ENCODE assay signal across 8 cellular contexts in genomic region chr6:137234505-137234863, GRCh38. TPM values are rescaled to one million over a fixed set of nuclear protein-coding genes. Genes with fewer than 3 reads are reported as not detected.
A peak's percentile ranks its signal among the peaks of the same experiment; 100 is the strongest.
DNase-seq lines count a peak whose midpoint lies in the region; ATAC-seq, FAIRE-seq and TF ChIP-seq lines count a peak whose summit lies in the region.

No MANE protein-coding gene starts in this region.

- H3K4me2 ChIP-seq in GM12878 (ENCODE audit: control insufficient read depth, insufficient read depth): peak overlapping the region; percentile 86
- H3K4me2 ChIP-seq in smooth muscle cell: peak overlapping the region; percentile 44

- WGBS in heart left ventricle, 4 donors: 47 to 67% (median 56%) methylated on average over 4 of the region's 4 CpGs
- 2% methylated on average over 4 of the region's 4 CpGs for WGBS in GM12878 (ENCODE audit: insufficient coverage, insufficient replicate concordance, low lambda C conversion rate, missing lambda C conversion rate)
- WGBS in smooth muscle cell (ENCODE audit: low lambda C conversion rate): 71% methylated on average over 4 of the region's 4 CpGs

- RAD21 ChIA-PET in GM12878 (lab: Charles Lee; ENCODE audit: unreplicated experiment): interaction anchor here (1.0 to 7.3 kb wide), 14 partner anchors 11 to 138 kb away, joined by 3 to 80 read pairs (median 10); no protein-coding TSS in a partner anchor

- in situ Hi-C loops in GM12878 (cut with MboI): no loop called here

- intact Hi-C loops in heart left ventricle (cut with DNase I) (loop anchor here in 1 of 10 donors (2.0 kb wide), 1 partner anchor 16 kb away; the partner anchor contains the start of gene IFNGR1), left ventricle myocardium superior (cut with micrococcal nuclease) (no loop called here), GM12878 (cut with micrococcal nuclease; ENCODE audit: unreplicated experiment) (no loop called here)

- peak in 1 of 2 experiments; percentile 60; a peak in 1 of 4 replicates for TF ChIP-seq EP300 in GM12878 (IDR thresholded peaks at IDR 0.05; ENCODE audit: borderline replicate concordance in 1 of 2, control insufficient read depth in 1 of 2, low read depth in 2 of 2, low read length in 2 of 2)

- DNase-seq in heart left ventricle (no peak), left ventricle myocardium superior (no peak), GM12878 (ENCODE audit: low read depth, low spot score) (no peak), smooth muscle cell (lab: John Stamatoyannopoulos, UW; ENCODE audit: unreplicated experiment) (no peak), anterior cingulate cortex (lab: John Stamatoyannopoulos, UW) (no peak)
- peak; percentile 61 for DNase-seq in Jurkat, Clone E6-1 (ENCODE audit: low read depth, low spot score)
- no peak for DNase-seq in activated CD8-positive, alpha-beta memory T cell treated with anti-CD3 and anti-CD28 coated beads for 24 hours

- no peak for TF ChIP-seq RAD21 in GM12878 (IDR thresholded peaks at IDR 0.05; ENCODE audit: insufficient read depth, low read depth, low read length)

- H3K4me3 ChIP-seq in heart left ventricle: no peak overlapping the region
- H3K4me3 ChIP-seq in Jurkat, Clone E6-1 (ENCODE audit: low read length): no peak overlapping the region
- H3K4me3 ChIP-seq in GM12878: no peak overlapping the region
- H3K4me3 ChIP-seq in smooth muscle cell: no peak overlapping the region

- TF ChIP-seq POLR2A in heart left ventricle (IDR thresholded peaks at IDR 0.05) (no peak), GM12878 (IDR thresholded peaks at IDR 0.05; ENCODE audit: low read depth, low read length) (no peak)

- H3K4me1 ChIP-seq in heart left ventricle (peaks cover 8 to 99% (median 32%) of the 10 kb centered on the region in 12 donors), GM12878 (ENCODE audit: control insufficient read depth, insufficient read depth, low read length) (peaks cover 49% of the 10 kb centered on the region), smooth muscle cell (ENCODE audit: low read depth) (no peaks in the 10 kb centered on the region)

- CTCF ChIA-PET in GM12878 (lab: Yijun Ruan, JAX): interaction anchor here (0.9 to 3.3 kb wide), 5 partner anchors 10 to 80 kb away, joined by 3 to 9 read pairs (median 4); no protein-coding TSS in a partner anchor

- H3F3A ChIP-seq in smooth muscle cell (ENCODE audit: low read depth): peaks cover 3% of the 10 kb centered on the region

- H4K20me1 ChIP-seq in GM12878 (ENCODE audit: control insufficient read depth, insufficient read depth) (no peaks in the 10 kb centered on the region), smooth muscle cell (ENCODE audit: low read depth) (no peaks in the 10 kb centered on the region)

- POLR2A ChIA-PET in GM12878 (lab: Charles Lee): interaction anchor here (1.0 to 5.5 kb wide), 6 partner anchors 12 to 68 kb away, joined by 3 to 37 read pairs (median 18); no protein-coding TSS in a partner anchor

- H3K9me3 ChIP-seq in heart left ventricle (peaks cover 0 to 10% (median 0%) of the 10 kb centered on the region in 12 donors), GM12878 (replicated peaks; ENCODE audit: control insufficient read depth, insufficient read depth, low read length) (peaks cover 4% of the 10 kb centered on the region; the same call in 2 of the 3 replicates), smooth muscle cell (replicated peaks; ENCODE audit: low read depth) (no peaks in the 10 kb centered on the region)

- no peaks in the 10 kb centered on the region for H3K27me3 ChIP-seq in heart left ventricle
- H3K27me3 ChIP-seq in GM12878 (replicated peaks in 1 of 2; ENCODE audit: control insufficient read depth in 2 of 2, insufficient read depth in 2 of 2, low read length in 1 of 2): no peaks in the 10 kb centered on the region
- H3K27me3 ChIP-seq in smooth muscle cell (ENCODE audit: low read depth): no peaks in the 10 kb centered on the region

- H3K79me2 ChIP-seq in GM12878 (ENCODE audit: control insufficient read depth, insufficient read depth, low read length): no peaks in the 10 kb centered on the region
- no peaks in the 10 kb centered on the region for H3K79me2 ChIP-seq in smooth muscle cell (ENCODE audit: low read depth)

- H2AFZ ChIP-seq in GM12878 (ENCODE audit: control insufficient read depth, low read depth, low read length) (no peak overlapping the region), smooth muscle cell (ENCODE audit: low read depth) (no peak overlapping the region)

- H3K27ac ChIP-seq in heart left ventricle (peak overlapping the region; percentile 35 to 94 (median 73)), GM12878 (ENCODE audit: control insufficient read depth, insufficient read depth) (peak overlapping the region; percentile 76; the same call in 1 of the 2 replicates), smooth muscle cell (ENCODE audit: low read depth) (peak overlapping the region; percentile 59)

- H3K36me3 ChIP-seq in heart left ventricle (no peaks in the 10 kb centered on the region), GM12878 (ENCODE audit: control insufficient read depth in 2 of 2, insufficient read depth in 2 of 2, low read length in 1 of 2) (no peaks in the 10 kb centered on the region), smooth muscle cell (ENCODE audit: low read depth) (no peaks in the 10 kb centered on the region)

- H3K9ac ChIP-seq in GM12878 (ENCODE audit: control insufficient read depth, insufficient read depth, low read length) (no peak overlapping the region), smooth muscle cell (ENCODE audit: low read depth) (no peak overlapping the region)

- no peak for TF ChIP-seq CTCF in heart left ventricle (IDR thresholded peaks at IDR 0.05)
- no peak for TF ChIP-seq CTCF in GM12878 (IDR thresholded peaks at IDR 0.05 in 2 of 3, conservative IDR thresholded peaks at IDR 0.05 in 1 of 3; ENCODE audit: control insufficient read depth in 2 of 3, extremely low read depth in 1 of 3, insufficient read depth in 1 of 3, low read depth in 3 of 3, low read length in 3 of 3)
- TF ChIP-seq CTCF in smooth muscle cell (IDR thresholded peaks at IDR 0.05; ENCODE audit: borderline replicate concordance, insufficient read depth, poor library complexity, severe bottlenecking): no peak

- SMC1A ChIA-PET in GM12878 (lab: Charles Lee; ENCODE audit: uncharacterized antibody, unreplicated experiment): interaction anchor here (0.6 to 7.8 kb wide), 19 partner anchors 9 to 151 kb away, joined by 3 to 77 read pairs (median 5); partner anchors contain the start of gene IFNGR1

- BruUV-seq in GM12878 (replicated peaks; lab: Mats Ljungman, UMichigan): no TSS peak

- peak; percentile 44 for FAIRE-seq in GM12878 (lab: Jason Lieb, UNC)

- ATAC-seq in heart left ventricle: no peak
- ATAC-seq in left ventricle myocardium superior: no peak
- peak; percentile 79 for ATAC-seq in GM12878
- ATAC-seq in HG03045 (IDR thresholded peaks at IDR 0.05; ENCODE audit: unreplicated experiment): no peak

TF ChIP-seq in GM12878, 131 proteins besides CTCF, POLR2A, EP300 and RAD21 (continues in another document):
- TF ChIP-seq IKZF1 (conservative IDR thresholded peaks at IDR 0.05) (peak; percentile 74), SIX5 (IDR thresholded peaks at IDR 0.05; ENCODE audit: low read depth, low read length, severe bottlenecking) (no peak), SUZ12 (IDR thresholded peaks at IDR 0.05; ENCODE audit: unreplicated experiment) (no peak), NFYA (IDR thresholded peaks at IDR 0.05; ENCODE audit: borderline replicate concordance, low read depth, low read length) (no peak), POLR2AphosphoS5 (IDR thresholded peaks at IDR 0.05; ENCODE audit: low read length) (no peak), CREB1 (IDR thresholded peaks at IDR 0.05; ENCODE audit: low read depth) (peak; percentile 56; the same call in 1 of the 2 replicates), NR2F1 (conservative IDR thresholded peaks at IDR 0.05) (no peak), PAX5 (IDR thresholded peaks at IDR 0.05; ENCODE audit: borderline replicate concordance, low read depth, low read length) (no peak; the same call in 1 of the 2 replicates)
- TF ChIP-seq, protein P1, sequence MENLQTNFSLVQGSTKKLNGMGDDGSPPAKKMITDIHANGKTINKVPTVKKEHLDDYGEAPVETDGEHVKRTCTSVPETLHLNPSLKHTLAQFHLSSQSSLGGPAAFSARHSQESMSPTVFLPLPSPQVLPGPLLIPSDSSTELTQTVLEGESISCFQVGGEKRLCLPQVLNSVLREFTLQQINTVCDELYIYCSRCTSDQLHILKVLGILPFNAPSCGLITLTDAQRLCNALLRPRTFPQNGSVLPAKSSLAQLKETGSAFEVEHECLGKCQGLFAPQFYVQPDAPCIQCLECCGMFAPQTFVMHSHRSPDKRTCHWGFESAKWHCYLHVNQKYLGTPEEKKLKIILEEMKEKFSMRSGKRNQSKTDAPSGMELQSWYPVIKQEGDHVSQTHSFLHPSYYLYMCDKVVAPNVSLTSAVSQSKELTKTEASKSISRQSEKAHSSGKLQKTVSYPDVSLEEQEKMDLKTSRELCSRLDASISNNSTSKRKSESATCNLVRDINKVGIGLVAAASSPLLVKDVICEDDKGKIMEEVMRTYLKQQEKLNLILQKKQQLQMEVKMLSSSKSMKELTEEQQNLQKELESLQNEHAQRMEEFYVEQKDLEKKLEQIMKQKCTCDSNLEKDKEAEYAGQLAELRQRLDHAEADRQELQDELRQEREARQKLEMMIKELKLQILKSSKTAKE (IDR thresholded peaks at IDR 0.05; ENCODE audit: low read depth, poor library complexity, severe bottlenecking): peak; percentile 15

RNA-seq across cellular contexts. Expression of gene IFNGR1, which starts 15.3 kb away (rescaled TPM):
- total RNA-seq in heart left ventricle (100 to 1,000 TPM in 3 of 9 donors, 10 to 100 TPM in 6; 68.6 to 152 (median 79.2) TPM), left ventricle myocardium superior (115 TPM), GM12878 (2014; rRNA removed) (121 and 148 TPM in 2 replicates), GM12878 (2014; rRNA removed; fragmentation: Illumina TruSeq; extraction: Trizol) (159 and 161 TPM in 2 replicates), GM12878 (2021) (89.0 and 95.4 TPM in 2 replicates), smooth muscle cell (83.7 and 88.3 TPM in 2 replicates)
- polyA plus RNA-seq in heart left ventricle (10 to 100 TPM; 75.4 to 90.9 TPM), GM12878 (2011; rRNA removed) (258 and 363 TPM in 2 replicates), GM12878 (2014; fragmentation: Illumina TruSeq; extraction: Trizol) (155 and 200 TPM in 2 replicates), GM12878 (2014; fragmentation: Nextera tagmentation; extraction: Ambion mirVana) (100 to 1,000 TPM; 182 to 296 TPM), GM12878 (2014; rRNA removed) (96.0 and 113 TPM in 2 replicates), GM12878 (2016; fragmentation: Nextera tagmentation; extraction: Ambion mirVana) (10 to 100 TPM; 95.2 to 99.1 TPM), smooth muscle cell (51.1 and 61.1 TPM in 2 replicates)
- 19.2 TPM for polyA plus RNA-seq in Jurkat, Clone E6-1 (2012; ENCODE audit: insufficient read depth, insufficient read length)
- total RNA-seq in GM12878 (2013; cell fraction: nucleolus; rRNA removed): 290 and 314 TPM in 2 replicates
- 72.9 TPM for polyA plus RNA-seq in GM12878 (2011; ENCODE audit: low read depth)
- 78.2 and 88.9 TPM in 2 replicates for polyA plus RNA-seq in GM12878 (2011; cell fraction: cytosol; rRNA removed)
- 69.4 and 105 TPM in 2 replicates for polyA plus RNA-seq in GM12878 (2011; cell fraction: nucleus; rRNA removed)
- 102 and 129 TPM in 2 replicates for polyA plus RNA-seq in GM12878 (2012)
- polyA minus RNA-seq in GM12878 (2011; rRNA and poly(A)+ RNA removed): 81.9 and 114 TPM in 2 replicates
- polyA minus RNA-seq in GM12878 (2011; cell fraction: cytosol; rRNA and poly(A)+ RNA removed): 53.1 and 61.7 TPM in 2 replicates
- 99.3 and 99.9 TPM in 2 replicates for polyA minus RNA-seq in GM12878 (2011; cell fraction: nucleus; rRNA and poly(A)+ RNA removed)
